11 cellular contexts compared by ENCODE assay signal in genomic region chr6:35603326-35604202, GRCh38.
DNase-seq lines count a peak whose midpoint lies in the region; ATAC-seq and TF ChIP-seq lines count a peak whose summit lies in the region.
"Had no signal": no experiment of that assay in that cellular context is flagged by ENCODE, and none has a peak within 500 bp of the region (broad histone marks: within the 10 kb centered on the region; RNA-seq: fewer than 3 reads in every experiment).

No MANE protein-coding gene starts in this region.

- no peak overlapping the region for H4K8ac ChIP-seq in mesendoderm (ENCODE audit: low read depth, low read length)

- no peak overlapping the region for H3K56ac ChIP-seq in mesendoderm (ENCODE audit: low read length)

- no peaks in the 10 kb centered on the region for H3K27me3 Mint-ChIP-seq in activated naive CD4-positive, alpha-beta T cell treated with anti-CD3 and anti-CD28 coated beads for 36 hours (ENCODE audit: low read depth)
- no peaks in the 10 kb centered on the region for H3K27me3 Mint-ChIP-seq in central memory CD8-positive, alpha-beta T cell
- no peaks in the 10 kb centered on the region for H3K27me3 Mint-ChIP-seq in Caco-2 (ENCODE audit: insufficient read depth, unreplicated experiment)

- CTCF ChIA-PET in activated naive CD4-positive, alpha-beta T cell treated with anti-CD3 and anti-CD28 coated beads for 36 hours (lab: Charles Lee), result interaction anchor here (0.6 to 4.6 kb wide), 6 partner anchors 14 to 1642 kb away, joined by 3 to 44 read pairs (median 4); partner anchors contain the start of gene ARMC12
- CTCF ChIA-PET in Caco-2 (lab: Charles Lee), result interaction anchor here (0.6 kb wide), 1 partner anchor 25 kb away, joined by 3 read pairs; no protein-coding TSS in a partner anchor

- no peak overlapping the region for H3K23ac ChIP-seq in mesendoderm (ENCODE audit: low read length)

- peaks cover 79% of the 10 kb centered on the region for H3K4me1 Mint-ChIP-seq in activated naive CD4-positive, alpha-beta T cell treated with anti-CD3 and anti-CD28 coated beads for 36 hours (ENCODE audit: low read depth)
- H3K4me1 Mint-ChIP-seq in central memory CD8-positive, alpha-beta T cell, result peaks cover 67% of the 10 kb centered on the region
- no peaks in the 10 kb centered on the region for H3K4me1 Mint-ChIP-seq in Caco-2 (ENCODE audit: low read depth, unreplicated experiment)

- no peaks in the 10 kb centered on the region for H3K9me3 ChIP-seq in uterus
- H3K9me3 ChIP-seq in Caco-2, result no peaks in the 10 kb centered on the region

- H3K4ac ChIP-seq in mesendoderm (ENCODE audit: low read depth, low read length), result no peak overlapping the region

- H3K27me3 ChIP-seq in mesendoderm (ENCODE audit: insufficient read depth, low read length, poor library complexity) (no peaks in the 10 kb centered on the region), uterus (no peaks in the 10 kb centered on the region), Caco-2 (replicated peaks; ENCODE audit: control insufficient read depth, insufficient read depth, low read length) (no peaks in the 10 kb centered on the region)

- peaks cover 38% of the 10 kb centered on the region for H3K36me3 Mint-ChIP-seq in activated naive CD4-positive, alpha-beta T cell treated with anti-CD3 and anti-CD28 coated beads for 36 hours (ENCODE audit: low read depth)
- H3K36me3 Mint-ChIP-seq in central memory CD8-positive, alpha-beta T cell (ENCODE audit: insufficient read depth), result peaks cover 9% of the 10 kb centered on the region
- H3K36me3 Mint-ChIP-seq in Caco-2 (ENCODE audit: insufficient read depth, unreplicated experiment), result no peaks in the 10 kb centered on the region

- H3K4me2 ChIP-seq in mesendoderm (ENCODE audit: low read length), result no peak overlapping the region

- ATAC-seq in central memory CD8-positive, alpha-beta T cell (replicated peaks; ENCODE audit: extremely low read depth, poor library complexity, severe bottlenecking), result no peak
- ATAC-seq in GM19324 (IDR thresholded peaks at IDR 0.05; ENCODE audit: low FRiP score, unreplicated experiment), result no peak

- no peak overlapping the region for H3K4me3 Mint-ChIP-seq in activated naive CD4-positive, alpha-beta T cell treated with anti-CD3 and anti-CD28 coated beads for 36 hours
- H3K4me3 Mint-ChIP-seq in central memory CD8-positive, alpha-beta T cell, result peak overlapping the region; percentile 73
- H3K4me3 Mint-ChIP-seq in Caco-2 (ENCODE audit: unreplicated experiment), result no peak overlapping the region

- H3K9me3 Mint-ChIP-seq in activated naive CD4-positive, alpha-beta T cell treated with anti-CD3 and anti-CD28 coated beads for 36 hours, result no peaks in the 10 kb centered on the region
- no peaks in the 10 kb centered on the region for H3K9me3 Mint-ChIP-seq in central memory CD8-positive, alpha-beta T cell
- no peaks in the 10 kb centered on the region for H3K9me3 Mint-ChIP-seq in Caco-2 (ENCODE audit: unreplicated experiment)

- H3K4me1 ChIP-seq in mesendoderm (ENCODE audit: control insufficient read depth, low read depth, low read length) (peaks cover 12% of the 10 kb centered on the region), uterus (peaks cover 12 to 28% of the 10 kb centered on the region in 2 donors), Caco-2 (no peaks in the 10 kb centered on the region)

- H3K4me3 ChIP-seq in mesendoderm (ENCODE audit: low read length) (no peak overlapping the region), uterus (no peak overlapping the region), Caco-2 (ENCODE audit: low read depth, low read length) (no peak overlapping the region)

- DNase-seq in activated naive CD4-positive, alpha-beta T cell treated with anti-CD3 and anti-CD28 coated beads for 36 hours, result no peak
- DNase-seq in activated naive CD4-positive, alpha-beta T cell treated with Interleukin-2 at 50 U/mL for 16 hours, result no peak
- no peak for DNase-seq in central memory CD8-positive, alpha-beta T cell (ENCODE audit: low spot score in 2 of 2)
- DNase-seq in mesendoderm, result no peak
- DNase-seq in uterus, result no peak
- no peak for DNase-seq in GM10266 (ENCODE audit: extremely low spot score)
- no peak for DNase-seq in Caco-2
- DNase-seq: AML-193, MV-4-11, SIG-M5 had no signal

- H2AK5ac ChIP-seq in mesendoderm (ENCODE audit: low read length), result no peak overlapping the region

- H2BK15ac ChIP-seq in mesendoderm (replicated peaks; ENCODE audit: low read depth), result peak overlapping the region; percentile 36

- H3K36me3 ChIP-seq in mesendoderm (ENCODE audit: control insufficient read depth, insufficient read depth, low read length) (no peaks in the 10 kb centered on the region), uterus (no peaks in the 10 kb centered on the region), Caco-2 (ENCODE audit: control insufficient read depth, insufficient read depth, low read length) (no peaks in the 10 kb centered on the region)

- H3K79me2 ChIP-seq in mesendoderm (ENCODE audit: control insufficient read depth, insufficient read depth, low read length), result no peaks in the 10 kb centered on the region

- no peak for TF ChIP-seq POLR2A in uterus (IDR thresholded peaks at IDR 0.05)

- no peak overlapping the region for H2BK5ac ChIP-seq in mesendoderm (ENCODE audit: low read length)

- intact Hi-C loops in activated naive CD4-positive, alpha-beta T cell treated with anti-CD3 and anti-CD28 coated beads for 36 hours (cut with micrococcal nuclease), result loop anchor here (2.0 to 5.0 kb wide), 2 partner anchors 64 to 83 kb away; no protein-coding TSS in a partner anchor
- intact Hi-C loops in uterus (cut with DNase I; ENCODE audit: low total_unique reads) (loop anchor here (5.0 kb wide), 1 partner anchor 129 kb away; no protein-coding TSS in a partner anchor), Caco-2 (cut with micrococcal nuclease; ENCODE audit: unreplicated experiment) (no loop called here)

- peak overlapping the region; percentile 80 for H3K27ac Mint-ChIP-seq in activated naive CD4-positive, alpha-beta T cell treated with anti-CD3 and anti-CD28 coated beads for 36 hours
- peak overlapping the region; percentile 81 for H3K27ac Mint-ChIP-seq in central memory CD8-positive, alpha-beta T cell (ENCODE audit: low read depth)
- no peak overlapping the region for H3K27ac Mint-ChIP-seq in Caco-2 (ENCODE audit: unreplicated experiment)

- POLR2A ChIA-PET in Caco-2 (lab: Charles Lee), result no interaction called here

- no peak overlapping the region for H3K18ac ChIP-seq in mesendoderm (ENCODE audit: low read length)

- no peak for TF ChIP-seq CTCF in uterus (IDR thresholded peaks at IDR 0.05)
- no peak for TF ChIP-seq CTCF in GM10266 (IDR thresholded peaks at IDR 0.05; ENCODE audit: control insufficient read depth, insufficient read depth, low read depth, missing control alignments)
- no peak for TF ChIP-seq CTCF in Caco-2 (IDR thresholded peaks at IDR 0.05; ENCODE audit: insufficient read depth in 1 of 2, low read depth in 1 of 2, low read length in 1 of 2, severe bottlenecking in 1 of 2, unreplicated experiment in 1 of 2)

- BruUV-seq in Caco-2 (replicated peaks; lab: Mats Ljungman, UMichigan), result no TSS peak

- H3K79me1 ChIP-seq in mesendoderm (ENCODE audit: low read length), result no peaks in the 10 kb centered on the region

- H3K9ac ChIP-seq in mesendoderm (ENCODE audit: low read length), result no peak overlapping the region

- H4K5ac ChIP-seq in mesendoderm (ENCODE audit: low read length), result no peak overlapping the region

- WGBS in mesendoderm (ENCODE audit: extremely low coverage, insufficient coverage, low lambda C conversion rate), result no CpG with 5 or more reads among the region's 9 CpGs

- H3K27ac ChIP-seq in mesendoderm (ENCODE audit: low read depth, low read length), result no peak overlapping the region
- peak overlapping the region; percentile 91 to 97 for H3K27ac ChIP-seq in uterus

- H2BK120ac ChIP-seq in mesendoderm (ENCODE audit: low read depth, low read length), result no peak overlapping the region
